ENCODE assay signal across 28 cellular contexts in the genomic region with DNA sequence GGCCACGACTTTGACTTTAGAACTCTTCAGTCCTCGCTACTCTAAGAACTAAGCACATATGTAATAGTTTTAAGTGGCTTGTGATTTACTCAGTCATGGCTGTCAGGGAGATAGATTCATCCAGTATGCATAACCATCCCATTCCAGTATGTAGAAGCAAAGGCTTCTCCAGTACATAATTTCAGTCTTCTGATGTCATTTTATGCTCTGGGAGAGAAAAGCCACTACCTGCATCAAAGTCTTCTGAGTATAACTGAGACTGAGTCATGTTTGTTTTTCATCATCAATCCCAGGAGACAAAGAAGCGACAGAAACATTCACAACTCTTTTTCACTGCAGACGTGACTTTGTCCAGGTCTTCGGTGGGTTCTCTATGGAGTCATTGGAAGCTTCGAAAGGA.
"Had no signal": no experiment of that assay in that cellular context is flagged by ENCODE, and none has a peak within 500 bp of the region (broad histone marks: within the 10 kb centered on the region; RNA-seq: fewer than 3 reads in every experiment).

No MANE protein-coding gene starts in this region.

- H3K4me1 ChIP-seq: ascending aorta, breast epithelium, esophagus muscularis mucosa, gastroesophageal sphincter, heart right ventricle had no signal

- H3K36me3 ChIP-seq: ascending aorta, breast epithelium, esophagus muscularis mucosa, gastroesophageal sphincter, heart right ventricle had no signal

- H3K27me3 ChIP-seq: ascending aorta, breast epithelium, esophagus muscularis mucosa, gastroesophageal sphincter, heart right ventricle had no signal

- DNase-seq: activated CD4-positive, alpha-beta memory T cell treated with anti-CD3 and anti-CD28 coated beads, Interleukin-2, amount 10 ng/mL, durations not matched to agents 7 days and 5 days; activated CD4-positive, alpha-beta T cell treated with anti-CD3 and anti-CD28 coated beads for 1 hour; activated CD4-positive, alpha-beta T cell treated with anti-CD3 and anti-CD28 coated beads for 4 hours; activated CD4-positive, alpha-beta T cell treated with anti-CD3 and anti-CD28 coated beads, Interleukin-2, amount 10 ng/mL, durations not matched to agents 7 days and 5 days; activated CD4-positive, alpha-beta T cell treated with anti-CD3 and anti-CD28 coated beads, Interleukin-2, amount 50 U/mL, for 4 hours; activated CD8-positive, alpha-beta memory T cell treated with anti-CD3 and anti-CD28 coated beads, Interleukin-2, amount 50 U/mL, for 48 hours; activated gamma-delta T cell; activated naive CD4-positive, alpha-beta T cell; activated naive CD4-positive, alpha-beta T cell treated with anti-CD3 and anti-CD28 coated beads, Interleukin-2, amount 10 ng/mL, durations not matched to agents 7 days and 5 days; activated naive CD8-positive, alpha-beta T cell treated with anti-CD3 and anti-CD28 coated beads, Interleukin-2, amount 10 ng/mL, durations not matched to agents 7 days and 5 days; activated T-cell treated with anti-CD3 and anti-CD28 coated beads for 4 hours; activated T-cell treated with anti-CD3 and anti-CD28 coated beads, Interleukin-2, amount 50 U/mL, for 24 hours; activated T-cell treated with anti-CD3 and anti-CD28 coated beads, Interleukin-2, amount 50 U/mL, for 72 hours; dorsolateral prefrontal cortex; effector memory CD4-positive, alpha-beta T cell; endodermal cell; erythroblast; foreskin melanocyte; heart right ventricle; T-helper 1 cell; T-helper 17 cell; T1000 had no signal

- H3K4me3 ChIP-seq: ascending aorta, breast epithelium, coronary artery, dorsolateral prefrontal cortex, esophagus muscularis mucosa, gastroesophageal sphincter, heart right ventricle had no signal

- H3K27ac ChIP-seq: ascending aorta, breast epithelium, coronary artery, dorsolateral prefrontal cortex, esophagus muscularis mucosa, gastroesophageal sphincter, heart right ventricle, VCaP had no signal

- H3K9me3 ChIP-seq: ascending aorta, breast epithelium, esophagus muscularis mucosa, gastroesophageal sphincter had no signal
